Comparison of ENCODE assay signal across 16 cellular contexts in the genomic region with DNA sequence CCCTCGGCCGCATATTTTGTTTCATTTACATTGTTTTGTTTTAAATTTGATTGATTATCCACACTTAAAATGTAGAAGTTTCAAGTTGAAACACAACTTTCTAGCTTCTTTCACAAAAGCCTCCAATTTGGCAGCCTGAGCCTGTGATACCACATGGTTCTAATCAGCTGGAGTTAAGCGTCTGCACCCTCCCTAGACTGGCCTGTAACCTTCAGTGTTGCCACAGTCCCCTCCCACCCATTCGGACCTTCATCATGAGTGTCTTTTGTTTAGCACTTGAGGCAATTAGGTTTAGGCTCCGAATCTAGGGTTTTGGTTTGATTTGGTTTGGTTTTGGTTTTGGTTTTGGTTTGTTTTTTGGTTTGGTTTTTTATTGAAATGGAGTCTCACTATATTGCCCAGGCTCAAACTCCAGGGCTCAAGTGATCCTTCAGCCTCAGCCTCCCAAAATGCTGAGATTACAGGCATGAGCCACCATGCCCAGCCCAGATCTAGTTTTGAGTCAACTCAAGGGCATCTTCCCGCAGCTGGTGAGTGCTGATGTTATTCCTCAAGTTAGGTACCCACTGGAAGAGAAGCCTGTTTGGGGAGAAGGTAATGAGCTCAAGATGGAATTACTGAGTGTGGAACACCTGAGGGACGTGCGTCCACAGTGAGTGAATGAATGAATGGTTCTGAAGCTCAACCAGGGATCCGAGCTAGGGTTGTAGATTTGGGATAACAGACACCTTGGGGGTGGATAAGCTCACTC.
"Had no signal": no experiment of that assay in that cellular context is flagged by ENCODE, and none has a peak within 500 bp of the region (broad histone marks: within the 10 kb centered on the region; RNA-seq: fewer than 3 reads in every experiment).

No MANE protein-coding gene starts in this region.

- H3K27me3 ChIP-seq: ascending aorta, esophagus squamous epithelium, gastrocnemius medialis, heart right ventricle, spleen had no signal

- H3K4me1 ChIP-seq: ascending aorta, esophagus squamous epithelium, gastrocnemius medialis, heart right ventricle, prostate gland had no signal

- DNase-seq: activated CD8-positive, alpha-beta memory T cell treated with anti-CD3 and anti-CD28 coated beads, Interleukin-2, amount 50 U/mL, for 4 hours; activated effector memory CD4-positive, alpha-beta T cell treated with anti-CD3 and anti-CD28 coated beads, Interleukin-2, amount 50 U/mL, for 16 hours; esophagus squamous epithelium; gastrocnemius medialis; heart right ventricle; islet precursor cell; occipital lobe; spleen; stimulated activated naive CD4-positive, alpha-beta T cell had no signal

- H3K4me3 Mint-ChIP-seq: activated CD4-positive, alpha-beta memory T cell treated with anti-CD3 and anti-CD28 coated beads for 36 hours; nephron had no signal

- H3K9me3 Mint-ChIP-seq: activated CD4-positive, alpha-beta memory T cell treated with anti-CD3 and anti-CD28 coated beads for 36 hours; nephron had no signal

- H3K4me1 Mint-ChIP-seq: nephron had no signal

- H3K27ac Mint-ChIP-seq: activated CD4-positive, alpha-beta memory T cell treated with anti-CD3 and anti-CD28 coated beads for 36 hours; nephron had no signal

- H3K36me3 Mint-ChIP-seq: activated CD4-positive, alpha-beta memory T cell treated with anti-CD3 and anti-CD28 coated beads for 36 hours had no signal

- H3K27ac ChIP-seq: ascending aorta, esophagus squamous epithelium, gastrocnemius medialis, heart right ventricle, prostate gland, spleen, thoracic aorta had no signal

- H3K36me3 ChIP-seq: ascending aorta, esophagus squamous epithelium, gastrocnemius medialis, heart right ventricle, prostate gland, spleen, thoracic aorta had no signal

- ATAC-seq: gastrocnemius medialis, heart right ventricle, left lobe of liver, sciatic nerve had no signal

- H3K9me3 ChIP-seq: ascending aorta, esophagus squamous epithelium, gastrocnemius medialis, heart right ventricle, prostate gland, spleen, thoracic aorta had no signal

- H3K4me3 ChIP-seq: ascending aorta, esophagus squamous epithelium, gastrocnemius medialis, heart right ventricle, prostate gland, spleen, thoracic aorta had no signal
